ENCODE assay signal across 28 cellular contexts in the genomic region with DNA sequence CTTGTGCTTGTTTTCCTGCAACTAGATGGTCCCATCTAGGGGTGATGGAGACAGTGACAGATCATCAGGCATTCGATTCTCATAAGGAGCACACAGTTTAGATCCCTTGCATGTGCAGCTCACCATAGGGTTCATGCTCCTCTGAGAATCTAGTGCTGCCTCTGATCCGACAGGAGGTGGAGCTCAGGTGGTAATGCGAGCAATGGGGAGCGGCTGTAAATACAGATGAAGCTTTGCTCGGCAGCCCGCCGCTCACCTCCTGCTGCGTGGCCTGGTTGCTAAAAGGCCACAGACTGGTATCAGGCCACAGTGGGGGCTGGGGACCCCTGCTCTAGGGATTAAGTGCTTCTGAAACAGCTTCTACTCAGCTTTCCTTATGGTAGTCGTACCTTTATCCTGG. TPM values are rescaled to one million over a fixed set of nuclear protein-coding genes. Genes with fewer than 3 reads are reported as not detected.
"Had no signal": no experiment of that assay in that cellular context is flagged by ENCODE, and none has a peak within 500 bp of the region (broad histone marks: within the 10 kb centered on the region; RNA-seq: fewer than 3 reads in every experiment).

No MANE protein-coding gene starts in this region.

- H3K9me3 ChIP-seq: left lung, right atrium auricular region, testis, thyroid gland, transverse colon, upper lobe of right lung had no signal

- H3K4me1 ChIP-seq: left lung, lower lobe of right lung, parathyroid adenoma, testis, thyroid gland, upper lobe of right lung had no signal

- H2AFZ ChIP-seq: parathyroid adenoma had no signal

- H3K4me3 ChIP-seq: heart left ventricle, left lung, lower lobe of right lung, right atrium auricular region, smooth muscle cell, testis, thyroid gland, transverse colon, upper lobe of right lung had no signal

- FAIRE-seq: islet of Langerhans, kidney, urothelium cell line had no signal

- ATAC-seq: left colon; left lung; naive thymus-derived CD8-positive, alpha-beta T cell; sciatic nerve; stimulated activated memory B cell treated with anti-CD40 and anti-IgM and Interleukin-4, amounts not matched to agents 10 μg/mL and 1 μg/mL and 100 μg/mL, for 72 hours; stimulated activated naive CD8-positive, alpha-beta T cell treated with anti-CD3 and anti-CD28 coated beads, Interleukin-15, amount 100 ng/mL, for 72 hours; upper lobe of right lung had no signal

- H3K79me2 ChIP-seq: parathyroid adenoma had no signal

- DNase-seq: heart left ventricle; hypothalamus; immature natural killer cell; kidney; left colon; left lung; lower lobe of right lung; mammary epithelial cell; mesenchymal stem cell; naive thymus-derived CD8-positive, alpha-beta T cell; nucleus accumbens; stimulated activated CD4-positive, alpha-beta T cell treated with anti-CD3 and anti-CD28 coated beads, Interleukin-1b, Interleukin-23, amount 100 ng/mL, for 48 hours; stimulated activated CD4-positive, alpha-beta T cell treated with anti-CD3 and anti-CD28 coated beads, Interleukin-2, amount 100 ng/mL, for 48 hours; stimulated activated CD4-positive, alpha-beta T cell treated with anti-CD3 and anti-CD28 coated beads, Interleukin-4, amount 100 ng/mL, for 4 hours; stimulated activated CD8-positive, alpha-beta memory T cell treated with anti-CD3 and anti-CD28 coated beads, Interleukin-4, amount 100 ng/mL, for 48 hours; stimulated activated naive CD4-positive, alpha-beta T cell treated with Interleukin-2 at 50 U/mL for 16 hours; stimulated activated naive CD8-positive, alpha-beta T cell treated with anti-CD3 and anti-CD28 coated beads, Interleukin-15, amount 100 ng/mL, for 72 hours; testis; thyroid gland; transverse colon; upper lobe of right lung had no signal

- H3K9ac ChIP-seq: parathyroid adenoma had no signal

- H3K27me3 ChIP-seq: heart left ventricle, left lung, right atrium auricular region, testis, thyroid gland, transverse colon, upper lobe of right lung had no signal

- H3K36me3 ChIP-seq: transverse colon, upper lobe of right lung had no signal

- H3K4me2 ChIP-seq: smooth muscle cell had no signal

- H3K27ac ChIP-seq: left lung, lower lobe of right lung, parathyroid adenoma, testis, thyroid gland, transverse colon, upper lobe of right lung had no signal

RNA-seq across cellular contexts. Expression of gene CCDC110, which starts 28.5 kb away (rescaled TPM):
- polyA plus RNA-seq: immature natural killer cell had no signal

RNA-seq across cellular contexts. Expression of gene PDLIM3, which starts 35.3 kb away (rescaled TPM):
- total RNA-seq: naive thymus-derived CD8-positive, alpha-beta T cell had no signal
- polyA plus RNA-seq: immature natural killer cell; naive thymus-derived CD8-positive, alpha-beta T cell had no signal
